ENCODE assay signal across 19 cellular contexts in the genomic region with DNA sequence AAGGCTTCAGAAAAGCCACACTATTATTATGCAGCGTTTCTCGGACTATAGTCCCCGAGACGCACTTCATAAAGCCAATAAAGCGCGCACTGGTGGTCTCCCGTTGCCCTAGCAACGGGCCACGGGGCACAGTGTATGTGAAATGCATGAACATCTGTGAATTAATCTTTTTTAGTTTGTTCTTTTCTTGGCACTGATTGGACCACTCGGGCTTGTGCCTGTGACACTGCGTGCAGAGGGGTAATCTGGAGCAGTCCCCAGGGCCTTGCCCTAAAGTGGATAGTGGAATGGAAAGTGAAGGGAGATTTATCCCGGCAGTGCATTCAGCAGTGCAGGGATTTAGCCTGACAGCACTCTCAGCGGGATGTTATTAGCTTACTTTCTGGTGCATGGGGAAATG.
DNase-seq lines count a peak whose midpoint lies in the region; ATAC-seq and TF ChIP-seq lines count a peak whose summit lies in the region.
"Had no signal": no experiment of that assay in that cellular context is flagged by ENCODE, and none has a peak within 500 bp of the region (broad histone marks: within the 10 kb centered on the region; RNA-seq: fewer than 3 reads in every experiment).

No MANE protein-coding gene starts in this region.

- H3K27ac ChIP-seq in PC-3 (ENCODE audit: low read length) (no peak overlapping the region), transverse colon (no peak overlapping the region)
- H3K27ac ChIP-seq: 22Rv1, HL-60 had no signal

- no peak overlapping the region for H3K9ac ChIP-seq in PC-3 (ENCODE audit: low read length)

- H3K9me2 ChIP-seq in PC-3 (replicated peaks; ENCODE audit: low read length), result no peaks in the 10 kb centered on the region

- no peak overlapping the region for H3K4me3 ChIP-seq in PC-3 (ENCODE audit: low read length)
- H3K4me3 ChIP-seq in transverse colon, result no peak overlapping the region

- H3K36me3 ChIP-seq in PC-3 (ENCODE audit: low read depth, low read length) (no peaks in the 10 kb centered on the region), transverse colon (no peaks in the 10 kb centered on the region)

- 75 to 82% methylated on average over 13 of the region's 13 CpGs for WGBS in transverse colon (ENCODE audit: low coverage in 1 of 2), 2 donors

- no peaks in the 10 kb centered on the region for H3K27me3 Mint-ChIP-seq in activated T-cell treated with anti-CD3 and anti-CD28 coated beads, Interleukin-2, amount 50 U/mL, for 24 hours
- H3K27me3 Mint-ChIP-seq: activated naive CD8-positive, alpha-beta T cell treated with anti-CD3 and anti-CD28 coated beads, Interleukin-2, amount 10 ng/mL, durations not matched to agents 7 days and 5 days; central memory CD8-positive, alpha-beta T cell; naive thymus-derived CD4-positive, alpha-beta T cell had no signal

- H3K27me3 ChIP-seq in PC-3 (ENCODE audit: low read length), result no peaks in the 10 kb centered on the region
- no peaks in the 10 kb centered on the region for H3K27me3 ChIP-seq in transverse colon

- H3K9me3 ChIP-seq in PC-3 (ENCODE audit: low read length), result no peaks in the 10 kb centered on the region
- no peaks in the 10 kb centered on the region for H3K9me3 ChIP-seq in transverse colon

- peaks cover 15% of the 10 kb centered on the region for H3K36me3 Mint-ChIP-seq in activated T-cell treated with anti-CD3 and anti-CD28 coated beads, Interleukin-2, amount 50 U/mL, for 24 hours (ENCODE audit: low read depth)

- 0 out of 2 replicates have a peak overlapping the region, but pooled peaks have one; percentile 44 for H3K4me2 ChIP-seq in PC-3 (ENCODE audit: low read length)

- intact Hi-C loops in PC-3 (cut with micrococcal nuclease) (no loop called here), sciatic nerve (cut with DNase I) (no loop called here), transverse colon (cut with DNase I; ENCODE audit: low total_unique reads) (no loop called here)

- no peak overlapping the region for H2AFZ ChIP-seq in PC-3 (ENCODE audit: low read length)

- H3K4me3 Mint-ChIP-seq in activated T-cell treated with anti-CD3 and anti-CD28 coated beads, Interleukin-2, amount 50 U/mL, for 24 hours, result no peak overlapping the region
- H3K4me3 Mint-ChIP-seq: activated naive CD8-positive, alpha-beta T cell treated with anti-CD3 and anti-CD28 coated beads, Interleukin-2, amount 10 ng/mL, durations not matched to agents 7 days and 5 days; central memory CD8-positive, alpha-beta T cell; naive thymus-derived CD4-positive, alpha-beta T cell; T-helper 1 cell treated with Interleukin-12 subunit alpha and Interleukin-12 subunit beta and Interleukin-4 antibody, amounts not matched to agents 30 μg/mL and 1 μg/mL, for 36 hours had no signal

- no peaks in the 10 kb centered on the region for H3F3A ChIP-seq in PC-3 (ENCODE audit: low read length, unreplicated experiment)

- H3K4me1 ChIP-seq in PC-3 (ENCODE audit: insufficient read depth, low read length) (peaks cover 29% of the 10 kb centered on the region), transverse colon (peaks cover 0 to 11% (median 2%) of the 10 kb centered on the region in 4 donors)

- DNase-seq in NCI-H1092 treated with DMSO at 0.1 percent for 48 hours (lab: John Stamatoyannopoulos, UW) (peak; percentile 16), NCI-H1092 (lab: John Stamatoyannopoulos, UW) (no peak), PC-3 (no peak), hepatic stellate cell (ENCODE audit: low spot score) (peak; percentile 14), sciatic nerve (ENCODE audit: low spot score) (no peak), transverse colon (no peak)
- no peak for DNase-seq in activated T-cell treated with anti-CD3 and anti-CD28 coated beads, Interleukin-2, amount 50 U/mL, for 24 hours
- DNase-seq: activated naive CD8-positive, alpha-beta T cell treated with anti-CD3 and anti-CD28 coated beads, Interleukin-2, amount 10 ng/mL, durations not matched to agents 7 days and 5 days; GDM1; H7; naive thymus-derived CD4-positive, alpha-beta T cell; NCI-H2107; stimulated activated naive CD8-positive, alpha-beta T cell treated with anti-CD3 and anti-CD28 coated beads, Interleukin-15, Interleukin-2, amounts not matched to agents 100 U/mL and 50 U/mL, for 24 hours had no signal

- TF ChIP-seq POLR2A in transverse colon (IDR thresholded peaks at IDR 0.05), result no peak

- in situ Hi-C loops in transverse colon (cut with MboI; ENCODE audit: low pct_ligation_motif_present in 1 of 4, low pct_unique_long_range_greater_than_20kb in 1 of 4, low sequenced_read_pairs in 3 of 4), result no loop called here

- no peak overlapping the region for H3K27ac Mint-ChIP-seq in activated T-cell treated with anti-CD3 and anti-CD28 coated beads, Interleukin-2, amount 50 U/mL, for 24 hours
- H3K27ac Mint-ChIP-seq: activated naive CD8-positive, alpha-beta T cell treated with anti-CD3 and anti-CD28 coated beads, Interleukin-2, amount 10 ng/mL, durations not matched to agents 7 days and 5 days; T-helper 1 cell treated with Interleukin-12 subunit alpha and Interleukin-12 subunit beta and Interleukin-4 antibody, amounts not matched to agents 30 μg/mL and 1 μg/mL, for 36 hours had no signal

- CTCF ChIA-PET in PC-3 (lab: Charles Lee), result no interaction called here

- H3K4me1 Mint-ChIP-seq in activated T-cell treated with anti-CD3 and anti-CD28 coated beads, Interleukin-2, amount 50 U/mL, for 24 hours (ENCODE audit: low read depth), result peaks cover 42% of the 10 kb centered on the region

- no TSS peak for BruUV-seq in PC-3 (replicated peaks; lab: Mats Ljungman, UMichigan)

- POLR2A ChIA-PET in PC-3 (lab: Charles Lee; ENCODE audit: unreplicated experiment), result no interaction called here

- no peaks in the 10 kb centered on the region for H4K20me1 ChIP-seq in PC-3 (ENCODE audit: low read length)

- ATAC-seq in PC-3 (no peak), sciatic nerve (peak; percentile 44), GM19035 (IDR thresholded peaks at IDR 0.05; ENCODE audit: unreplicated experiment) (no peak)
- ATAC-seq: left lobe of liver; naive thymus-derived CD4-positive, alpha-beta T cell; stimulated activated naive CD8-positive, alpha-beta T cell treated with anti-CD3 and anti-CD28 coated beads, Interleukin-15, Interleukin-2, amounts not matched to agents 100 U/mL and 50 U/mL, for 24 hours had no signal

- TF ChIP-seq EP300 in transverse colon (IDR thresholded peaks at IDR 0.05; ENCODE audit: low read depth), result no peak

- no peak for TF ChIP-seq CTCF in PC-3 (conservative IDR thresholded peaks at IDR 0.05; ENCODE audit: low read depth, low read length)
- no peak for TF ChIP-seq CTCF in transverse colon (IDR thresholded peaks at IDR 0.05)

- H3K9me3 Mint-ChIP-seq in activated T-cell treated with anti-CD3 and anti-CD28 coated beads, Interleukin-2, amount 50 U/mL, for 24 hours, result no peaks in the 10 kb centered on the region
- H3K9me3 Mint-ChIP-seq: activated naive CD8-positive, alpha-beta T cell treated with anti-CD3 and anti-CD28 coated beads, Interleukin-2, amount 10 ng/mL, durations not matched to agents 7 days and 5 days; central memory CD8-positive, alpha-beta T cell; naive thymus-derived CD4-positive, alpha-beta T cell; T-helper 1 cell treated with Interleukin-12 subunit alpha and Interleukin-12 subunit beta and Interleukin-4 antibody, amounts not matched to agents 30 μg/mL and 1 μg/mL, for 36 hours had no signal

- no peaks in the 10 kb centered on the region for H3K79me2 ChIP-seq in PC-3 (ENCODE audit: low read length)

Comparison
In these comparisons a context has a peak if more than half of its experiments do, and no peak if none do; other contexts are left out.
1. DNase-seq: peak in NCI-H1092 treated with DMSO at 0.1 percent for 48 hours (single experiment) and hepatic stellate cell (single experiment); none in NCI-H1092 (single experiment), PC-3 (single experiment), sciatic nerve (single experiment), transverse colon (single experiment) and activated T-cell treated with anti-CD3 and anti-CD28 coated beads, Interleukin-2, amount 50 U/mL, for 24 hours (single experiment).